ENCODE assay signal across 1 cellular context in genomic region chr2:46091004-46091403, GRCh38.
TF ChIP-seq lines count a peak whose summit lies in the region.

No MANE protein-coding gene starts in this region.

TF ChIP-seq in HEK293, 187 proteins besides CTCF, POLR2A, EP300 and RAD21 (continued from another document):
- TF ChIP-seq AEBP2 (tag by site-specific recombination; IDR thresholded peaks at IDR 0.05; ENCODE audit: borderline replicate concordance) = no peak
- TF ChIP-seq ZNF138 (tag by site-specific recombination; IDR thresholded peaks at IDR 0.05; ENCODE audit: borderline replicate concordance) = no peak
- TF ChIP-seq MZF1 (tag by site-specific recombination; IDR thresholded peaks at IDR 0.05; ENCODE audit: borderline replicate concordance) = no peak
- no peak for TF ChIP-seq ZNF785 (tag by site-specific recombination; IDR thresholded peaks at IDR 0.05)
- TF ChIP-seq ZNF121 (tag by site-specific recombination; IDR thresholded peaks at IDR 0.05) = no peak
- TF ChIP-seq GLIS1 (tag by site-specific recombination; IDR thresholded peaks at IDR 0.05) = peak; percentile 55
TF ChIP-seq in HEK293: peak in this region for 1.
